ENCODE assay signal across 1 cellular context in the genomic region with DNA sequence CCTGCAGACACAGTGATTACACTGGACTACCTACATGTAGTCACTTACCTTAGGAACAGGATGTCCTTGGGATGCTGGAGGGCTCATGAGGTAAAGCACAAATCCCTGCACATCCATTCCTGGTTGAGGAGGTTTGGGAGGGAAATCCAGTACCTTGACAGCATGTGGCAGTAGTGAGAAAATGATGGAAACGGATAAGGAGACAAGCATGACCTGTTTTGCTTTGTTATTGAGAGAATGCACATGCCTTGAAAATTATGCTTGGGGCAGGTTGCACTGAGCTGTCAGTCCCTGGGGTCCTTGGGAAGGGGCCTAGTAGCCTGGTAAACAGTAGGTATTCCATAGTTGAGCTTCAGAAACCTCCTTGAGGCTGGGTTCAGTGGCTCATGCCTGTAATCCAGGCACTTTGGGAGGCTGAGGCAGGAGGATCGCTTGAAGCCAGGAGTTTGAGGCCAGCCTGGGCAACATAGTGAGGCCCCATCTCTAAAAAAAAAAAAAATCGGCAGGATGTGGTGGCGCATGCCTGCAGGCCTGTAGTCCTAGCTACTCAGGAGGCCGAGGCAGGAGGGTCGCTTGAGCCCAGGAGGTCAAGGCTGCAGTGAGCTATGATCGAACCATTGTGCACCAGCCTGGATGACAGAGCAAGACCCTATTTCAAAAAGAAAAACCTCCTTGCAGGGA.
TF ChIP-seq lines count a peak whose summit lies in the region.

No MANE protein-coding gene starts in this region.

TF ChIP-seq in endothelial cell of umbilical vein, 7 proteins besides CTCF, POLR2A, EP300 and RAD21:
- no peak for TF ChIP-seq JUN (IDR thresholded peaks at IDR 0.05; ENCODE audit: borderline replicate concordance, insufficient read depth, insufficient read length, low read depth)
- TF ChIP-seq FOS (IDR thresholded peaks at IDR 0.05; ENCODE audit: borderline replicate concordance, insufficient read depth, low read length) = no peak
- TF ChIP-seq EZH2 (IDR thresholded peaks at IDR 0.05; ENCODE audit: borderline replicate concordance, low read depth, low read length, severe bottlenecking) = no peak
- TF ChIP-seq GATA2 (IDR thresholded peaks at IDR 0.05; ENCODE audit: insufficient read depth, insufficient read length, low read depth, low read length) = no peak
- TF ChIP-seq MYC (IDR thresholded peaks at IDR 0.05; ENCODE audit: low read depth, low read length) = no peak
- TF ChIP-seq, protein P1, sequence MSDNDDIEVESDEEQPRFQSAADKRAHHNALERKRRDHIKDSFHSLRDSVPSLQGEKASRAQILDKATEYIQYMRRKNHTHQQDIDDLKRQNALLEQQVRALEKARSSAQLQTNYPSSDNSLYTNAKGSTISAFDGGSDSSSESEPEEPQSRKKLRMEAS (IDR thresholded peaks at IDR 0.05; ENCODE audit: insufficient read depth, insufficient read length) = no peak
- TF ChIP-seq POLR2AphosphoS5 (IDR thresholded peaks at IDR 0.05; ENCODE audit: insufficient read depth, low read depth, low read length) = no peak
